ENCODE assay signal across 8 cellular contexts in the genomic region with DNA sequence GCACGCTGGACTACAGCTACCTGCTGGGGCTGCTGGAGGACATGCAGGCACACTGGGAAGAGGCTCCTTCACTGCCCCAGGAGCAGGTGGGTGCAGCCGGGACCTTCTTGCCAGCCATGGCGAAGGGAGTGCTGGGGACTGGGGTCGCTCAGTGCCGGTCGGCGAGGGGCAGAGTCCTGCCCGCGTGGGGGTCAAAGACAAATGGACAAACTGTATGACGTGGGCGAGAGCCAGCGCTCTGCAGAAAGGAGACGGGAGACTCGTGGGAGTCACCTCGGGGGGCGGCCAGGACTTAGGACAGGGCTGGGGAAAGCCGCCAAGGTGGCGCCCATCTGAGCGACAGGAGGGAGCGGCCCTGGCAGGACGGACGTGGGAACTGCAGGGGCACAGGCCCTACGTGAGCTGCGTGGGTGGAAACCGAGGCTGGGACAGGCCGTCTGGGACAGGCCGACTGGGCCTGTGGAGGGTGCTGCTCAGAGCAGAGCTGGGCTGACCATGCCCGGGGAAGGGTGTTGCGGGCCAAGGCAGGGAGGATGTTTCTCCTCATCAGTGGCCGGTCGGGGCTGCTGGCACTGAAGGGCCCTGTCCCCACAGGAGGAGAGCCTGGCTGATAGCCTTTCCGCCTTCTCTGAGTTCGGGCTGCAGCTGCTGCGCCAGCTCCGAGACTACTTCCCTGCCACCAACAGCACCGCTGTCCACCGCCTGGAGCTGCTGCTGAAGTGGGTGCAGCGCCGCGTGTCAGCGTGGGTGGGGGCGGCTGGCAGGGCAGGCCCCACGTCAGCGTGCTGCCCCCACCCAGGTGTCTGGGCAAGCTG. TPM values are rescaled to one million over a fixed set of nuclear protein-coding genes. Genes with fewer than 3 reads are reported as not detected.
DNase-seq lines count a peak whose midpoint lies in the region; ATAC-seq, FAIRE-seq and TF ChIP-seq lines count a peak whose summit lies in the region.

No MANE protein-coding gene starts in this region.

- H3K36me3 Mint-ChIP-seq in activated T-cell treated with anti-CD3 and anti-CD28 coated beads, Interleukin-2, amount 50 U/mL, for 4 hours (ENCODE audit: insufficient read depth): no peaks in the 10 kb centered on the region

- intact Hi-C loops in testis (cut with DNase I; ENCODE audit: low total_unique reads): no loop called here

- H3K4me1 Mint-ChIP-seq in activated T-cell treated with anti-CD3 and anti-CD28 coated beads, Interleukin-2, amount 50 U/mL, for 4 hours (ENCODE audit: low read depth): peaks cover 20% of the 10 kb centered on the region

- no peaks in the 10 kb centered on the region for H3K9me2 ChIP-seq in SU-DHL-6 (replicated peaks; ENCODE audit: insufficient read depth, low read length)

- H3K9ac ChIP-seq in SU-DHL-6 (ENCODE audit: low read length): no peak overlapping the region
- H3K9ac ChIP-seq in keratinocyte (ENCODE audit: control insufficient read depth, extremely low read depth, insufficient read depth, low read length): no peak overlapping the region

- H3K27ac ChIP-seq in SU-DHL-6 (ENCODE audit: low read depth, low read length): no peak overlapping the region
- H3K27ac ChIP-seq in keratinocyte (ENCODE audit: control insufficient read depth, insufficient read depth, low read length): no peak overlapping the region
- H3K27ac ChIP-seq in testis: no peak overlapping the region

- H3K4me1 ChIP-seq in keratinocyte (ENCODE audit: control insufficient read depth, extremely low read depth, insufficient read depth, low read length): peaks cover 21% of the 10 kb centered on the region
- H3K4me1 ChIP-seq in testis: peaks cover 20% of the 10 kb centered on the region

- H3K4me2 ChIP-seq in SU-DHL-6 (ENCODE audit: low read depth, low read length, poor library complexity, severe bottlenecking): peak overlapping the region; percentile 50
- peak overlapping the region; percentile 66 for H3K4me2 ChIP-seq in keratinocyte (ENCODE audit: control insufficient read depth, extremely low read depth, insufficient read depth, low read depth, low read length)

- H3K9me3 ChIP-seq in SU-DHL-6 (ENCODE audit: insufficient read depth, low read length) (no peaks in the 10 kb centered on the region), keratinocyte (ENCODE audit: control insufficient read depth, low read depth, low read length) (no peaks in the 10 kb centered on the region), testis (no peaks in the 10 kb centered on the region)

- H3K4me3 ChIP-seq in SU-DHL-6 (ENCODE audit: insufficient read depth, low read length, poor library complexity, severe bottlenecking): no peak overlapping the region
- H3K4me3 ChIP-seq in keratinocyte (ENCODE audit: control insufficient read depth in 2 of 3, extremely low read depth in 1 of 3, insufficient read depth in 2 of 3, low read depth in 1 of 3, low read length in 3 of 3): peak overlapping the region in 1 of 3 experiments; percentile 26
- peak overlapping the region; percentile 8 to 15 for H3K4me3 ChIP-seq in testis

- H3K9me3 Mint-ChIP-seq in activated T-cell treated with anti-CD3 and anti-CD28 coated beads, Interleukin-2, amount 50 U/mL, for 4 hours: no peaks in the 10 kb centered on the region

- H2AFZ ChIP-seq in SU-DHL-6 (ENCODE audit: low read depth, low read length, severe bottlenecking): no peak overlapping the region
- H2AFZ ChIP-seq in keratinocyte (ENCODE audit: control insufficient read depth, low read length): no peak overlapping the region

- H4K20me1 ChIP-seq in SU-DHL-6 (ENCODE audit: low read depth, low read length) (no peaks in the 10 kb centered on the region), keratinocyte (ENCODE audit: control insufficient read depth, extremely low read depth, insufficient read depth, low read length) (no peaks in the 10 kb centered on the region)

- no peaks in the 10 kb centered on the region for H3K9me1 ChIP-seq in keratinocyte (ENCODE audit: control insufficient read depth, extremely low read depth, insufficient read depth, low read length)

- WGBS in testis, 2 donors: 21 to 32% methylated on average over 6 to 44 of the region's 44 CpGs

- no peak for TF ChIP-seq CTCF in SU-DHL-6 (IDR thresholded peaks at IDR 0.05; ENCODE audit: insufficient read depth, low read length, poor library complexity, severe bottlenecking)
- TF ChIP-seq CTCF in keratinocyte (optimal IDR thresholded peaks at IDR 0.05 in 1 of 3, IDR thresholded peaks at IDR 0.05 in 1 of 3, conservative IDR thresholded peaks at IDR 0.05 in 1 of 3; ENCODE audit: extremely low read depth in 1 of 3, insufficient read depth in 2 of 3, low read length in 3 of 3): no peak
- TF ChIP-seq CTCF in testis (IDR thresholded peaks at IDR 0.05): no peak

- peak overlapping the region; percentile 44 for H3K4me3 Mint-ChIP-seq in activated T-cell treated with anti-CD3 and anti-CD28 coated beads, Interleukin-2, amount 50 U/mL, for 4 hours

- ATAC-seq in activated T-cell treated with anti-CD3 and anti-CD28 coated beads, Interleukin-2, amount 50 U/mL, for 4 hours: no peak
- ATAC-seq in HG03565 (IDR thresholded peaks at IDR 0.05; ENCODE audit: unreplicated experiment) (no peak), HG03025 (IDR thresholded peaks at IDR 0.05; ENCODE audit: low FRiP score, unreplicated experiment) (no peak)

- no peaks in the 10 kb centered on the region for H3K27me3 Mint-ChIP-seq in activated T-cell treated with anti-CD3 and anti-CD28 coated beads, Interleukin-2, amount 50 U/mL, for 4 hours (ENCODE audit: low read depth)

- no peaks in the 10 kb centered on the region for H3F3A ChIP-seq in SU-DHL-6 (ENCODE audit: insufficient read depth)

- no peaks in the 10 kb centered on the region for H3K36me3 ChIP-seq in SU-DHL-6 (ENCODE audit: low read length)
- peaks cover 0 to 1% of the 10 kb centered on the region in 2 experiments for H3K36me3 ChIP-seq in keratinocyte (ENCODE audit: control insufficient read depth in 2 of 2, extremely low read depth in 1 of 2, insufficient read depth in 2 of 2, low read length in 2 of 2)
- H3K36me3 ChIP-seq in testis (ENCODE audit: low read depth, missing control alignments): no peaks in the 10 kb centered on the region

- FAIRE-seq in keratinocyte (lab: Jason Lieb, UNC): no peak

- H3K79me2 ChIP-seq in SU-DHL-6 (ENCODE audit: insufficient read depth, low read length): no peaks in the 10 kb centered on the region
- no peaks in the 10 kb centered on the region for H3K79me2 ChIP-seq in keratinocyte (ENCODE audit: control insufficient read depth, insufficient read depth, low read length)

- dilution Hi-C loops in keratinocyte (cut with MboI; ENCODE audit: extremely low pct_ligation_motif_present, low sequenced_read_pairs): no loop called here

- no peak for TF ChIP-seq POLR2A in testis (IDR thresholded peaks at IDR 0.05)

- no peak for DNase-seq in activated T-cell treated with anti-CD3 and anti-CD28 coated beads, Interleukin-2, amount 50 U/mL, for 4 hours
- DNase-seq in activated T-cell treated with anti-CD3 and anti-CD28 coated beads, Interleukin-2, amount 50 U/mL, for 1 hour: no peak
- DNase-seq in keratinocyte (ENCODE audit: low read depth, low spot score) (no peak), testis (peak; percentile 46), iPS-NIHi7 (ENCODE audit: extremely low spot score) (no peak)

- H3K27me3 ChIP-seq in SU-DHL-6 (ENCODE audit: low read length) (no peaks in the 10 kb centered on the region), keratinocyte (ENCODE audit: control insufficient read depth, extremely low read depth, insufficient read depth, low read length) (peaks cover 15% of the 10 kb centered on the region), testis (no peaks in the 10 kb centered on the region)

RNA-seq across cellular contexts. Expression of a gene that starts 8.0 kb away (rescaled TPM):
- total RNA-seq in activated T-cell treated with anti-CD3 and anti-CD28 coated beads, Interleukin-2, amount 50 U/mL, for 4 hours: 100 to 1,000 TPM; 108 to 133 (median 112) TPM
- polyA plus RNA-seq in keratinocyte: 33.0 to 49.0 TPM (median 40.8 TPM) in 3 replicates
- polyA plus RNA-seq in keratinocyte (2011; ENCODE audit: low read depth): 15.8 TPM
- 22.6 and 56.4 TPM in 2 replicates for polyA plus RNA-seq in keratinocyte (2011; cell fraction: cytosol; rRNA removed)
- 22.1 and 23.5 TPM in 2 replicates for polyA plus RNA-seq in keratinocyte (2011; cell fraction: nucleus; rRNA removed)
- 30.6 and 71.3 TPM in 2 replicates for polyA plus RNA-seq in keratinocyte (2012; ENCODE audit: low replicate concordance)
- polyA minus RNA-seq in keratinocyte: 10.2 to 33.4 TPM (median 17.3 TPM) in 3 replicates
- 87.1 TPM for polyA minus RNA-seq in keratinocyte (2011; cell fraction: cytosol; rRNA and poly(A)+ RNA removed)
- 11.6 and 12.7 TPM in 2 replicates for polyA minus RNA-seq in keratinocyte (2011; cell fraction: nucleus; rRNA and poly(A)+ RNA removed)
- total RNA-seq in testis: 10 to 100 TPM; 79.4 to 89.5 TPM
- polyA plus RNA-seq in testis (ENCODE audit: insufficient read depth, low read depth, low replicate concordance): 40.9 TPM

RNA-seq across cellular contexts. Expression of a gene that starts 8.1 kb away (rescaled TPM):
- 10 to 100 TPM; 21.8 to 27.4 (median 23.1) TPM for total RNA-seq in activated T-cell treated with anti-CD3 and anti-CD28 coated beads, Interleukin-2, amount 50 U/mL, for 4 hours
- polyA plus RNA-seq in keratinocyte (30.9 to 68.7 TPM (median 30.9 TPM) in 3 replicates), testis (ENCODE audit: insufficient read depth, low read depth, low replicate concordance) (67.8 TPM)
- polyA plus RNA-seq in keratinocyte (2011; ENCODE audit: low read depth): 36.8 TPM
- polyA plus RNA-seq in keratinocyte (2011; cell fraction: cytosol; rRNA removed): 24.4 and 54.9 TPM in 2 replicates
- 76.6 and 95.0 TPM in 2 replicates for polyA plus RNA-seq in keratinocyte (2011; cell fraction: nucleus; rRNA removed)
- 19.5 and 33.9 TPM in 2 replicates for polyA plus RNA-seq in keratinocyte (2012; ENCODE audit: low replicate concordance)
- 12.4 to 24.9 TPM (median 16.7 TPM) in 3 replicates for polyA minus RNA-seq in keratinocyte
- polyA minus RNA-seq in keratinocyte (2011; cell fraction: cytosol; rRNA and poly(A)+ RNA removed): 38.9 TPM
- 17.1 and 25.8 TPM in 2 replicates for polyA minus RNA-seq in keratinocyte (2011; cell fraction: nucleus; rRNA and poly(A)+ RNA removed)
- total RNA-seq in testis: 100 to 1,000 TPM; 106 to 150 TPM

RNA-seq across cellular contexts. Expression of a gene that starts 10.2 kb away (rescaled TPM):
- under 1 TPM; 0.08 to 0.24 (median 0.16) TPM for total RNA-seq in activated T-cell treated with anti-CD3 and anti-CD28 coated beads, Interleukin-2, amount 50 U/mL, for 4 hours
- polyA plus RNA-seq in keratinocyte (0.09 to 0.10 TPM in 2 of 3 replicates, not detected in the other), testis (ENCODE audit: insufficient read depth, low read depth, low replicate concordance) (23.0 TPM)
- polyA plus RNA-seq in keratinocyte (2011; ENCODE audit: low read depth): not detected
- 0.04 TPM in 1 of 2 replicates, not detected in the other for polyA plus RNA-seq in keratinocyte (2011; cell fraction: cytosol; rRNA removed)
- polyA plus RNA-seq in keratinocyte (2011; cell fraction: nucleus; rRNA removed): 0.06 and 0.36 TPM in 2 replicates
- 0.16 and 0.18 TPM in 2 replicates for polyA plus RNA-seq in keratinocyte (2012; ENCODE audit: low replicate concordance)
- polyA minus RNA-seq in keratinocyte: not detected in 3 replicates
- not detected for polyA minus RNA-seq in keratinocyte (2011; cell fraction: cytosol; rRNA and poly(A)+ RNA removed)
- not detected in 2 replicates for polyA minus RNA-seq in keratinocyte (2011; cell fraction: nucleus; rRNA and poly(A)+ RNA removed)
- total RNA-seq in testis: 10 to 100 TPM; 29.8 to 60.4 TPM

RNA-seq across cellular contexts. Expression of a gene that starts 34.2 kb away (rescaled TPM):
- total RNA-seq in activated T-cell treated with anti-CD3 and anti-CD28 coated beads, Interleukin-2, amount 50 U/mL, for 4 hours: 100 to 1,000 TPM; 234 to 251 (median 247) TPM
- polyA plus RNA-seq in keratinocyte: 72.8 to 157 TPM (median 139 TPM) in 3 replicates
- polyA plus RNA-seq in keratinocyte (2011; ENCODE audit: low read depth): 332 TPM
- 136 and 183 TPM in 2 replicates for polyA plus RNA-seq in keratinocyte (2011; cell fraction: cytosol; rRNA removed)
- 107 and 113 TPM in 2 replicates for polyA plus RNA-seq in keratinocyte (2011; cell fraction: nucleus; rRNA removed)
- 109 and 116 TPM in 2 replicates for polyA plus RNA-seq in keratinocyte (2012; ENCODE audit: low replicate concordance)
- 37.7 to 67.5 TPM (median 54.1 TPM) in 3 replicates for polyA minus RNA-seq in keratinocyte
- polyA minus RNA-seq in keratinocyte (2011; cell fraction: cytosol; rRNA and poly(A)+ RNA removed): 50.6 TPM
- polyA minus RNA-seq in keratinocyte (2011; cell fraction: nucleus; rRNA and poly(A)+ RNA removed): 25.5 and 46.0 TPM in 2 replicates
- total RNA-seq in testis: 100 to 1,000 TPM; 116 to 127 TPM
- polyA plus RNA-seq in testis (ENCODE audit: insufficient read depth, low read depth, low replicate concordance): 143 TPM

Comparison
In these comparisons a context has a peak if more than half of its experiments do, and no peak if none do; other contexts are left out.
1. RNA of a gene that starts 10.2 kb away (total RNA-seq): 29.8 to 60.4 TPM in testis; 0.08 to 0.24 TPM in activated T-cell treated with anti-CD3 and anti-CD28 coated beads, Interleukin-2, amount 50 U/mL, for 4 hours; every median in the first group is over 10 times any median in the second.